Comparison of ENCODE assay signal across 1 cellular context in genomic region chr10:44935201-44935960, GRCh38.
TF ChIP-seq lines count a peak whose summit lies in the region.

No MANE protein-coding gene starts in this region.

TF ChIP-seq in HepG2, 621 proteins besides CTCF, POLR2A, EP300 and RAD21 (continued from another document and continues in another):
- TF ChIP-seq TFAP4 (IDR thresholded peaks at IDR 0.05; ENCODE audit: borderline replicate concordance, low read depth) (peak; percentile 79; the same call in 1 of the 2 replicates), ZC3H4 (CRISPR knock-in tag; IDR thresholded peaks at IDR 0.05; ENCODE audit: borderline replicate concordance) (no peak), EZH2 (conservative IDR thresholded peaks at IDR 0.05; ENCODE audit: low read depth, low read length) (no peak), CENPX (CRISPR knock-in tag; IDR thresholded peaks at IDR 0.05) (no peak), PHF21A (CRISPR knock-in tag; IDR thresholded peaks at IDR 0.05) (peak; percentile 36; the same call in 1 of the 2 replicates), ZNF10 (CRISPR knock-in tag; IDR thresholded peaks at IDR 0.05; ENCODE audit: borderline replicate concordance, low read depth) (no peak), SP4 (CRISPR knock-in tag; IDR thresholded peaks at IDR 0.05) (peak; percentile 53; the same call in 1 of the 2 replicates), KLF15 (CRISPR knock-in tag; IDR thresholded peaks at IDR 0.05; ENCODE audit: borderline replicate concordance) (no peak), THAP11 (CRISPR knock-in tag; IDR thresholded peaks at IDR 0.05) (peak; percentile 68), HOXA7 (CRISPR knock-in tag; IDR thresholded peaks at IDR 0.05) (no peak), ZNF777 (CRISPR knock-in tag; IDR thresholded peaks at IDR 0.05) (no peak), MAZ (IDR thresholded peaks at IDR 0.05; ENCODE audit: borderline replicate concordance, low read depth, low read length) (no peak), MAZ (CRISPR knock-in tag; IDR thresholded peaks at IDR 0.05; ENCODE audit: low read depth) (peak; percentile 57), ZNF205 (CRISPR knock-in tag; IDR thresholded peaks at IDR 0.05) (peak; percentile 78; the same call in 1 of the 2 replicates), ZNF354B (CRISPR knock-in tag; IDR thresholded peaks at IDR 0.05) (no peak), ZFX (CRISPR knock-in tag; IDR thresholded peaks at IDR 0.05; ENCODE audit: low read depth) (peak; percentile 93), CBX2 (IDR thresholded peaks at IDR 0.05; ENCODE audit: low read depth, low read length) (no peak), CBX2 (CRISPR knock-in tag; IDR thresholded peaks at IDR 0.05; ENCODE audit: low read depth) (no peak), ZNF782 (CRISPR knock-in tag; IDR thresholded peaks at IDR 0.05; ENCODE audit: borderline replicate concordance) (no peak), KMT2B (CRISPR knock-in tag; IDR thresholded peaks at IDR 0.05) (peak; percentile 74; the same call in 1 of the 2 replicates), NR1H2 (CRISPR knock-in tag; IDR thresholded peaks at IDR 0.05; ENCODE audit: borderline replicate concordance, low read depth) (no peak), ZNF570 (CRISPR knock-in tag; IDR thresholded peaks at IDR 0.05; ENCODE audit: borderline replicate concordance) (no peak), ZNF468 (CRISPR knock-in tag; IDR thresholded peaks at IDR 0.05) (no peak), ZNF484 (CRISPR knock-in tag; IDR thresholded peaks at IDR 0.05; ENCODE audit: borderline replicate concordance, low read depth) (no peak), TSC22D2 (CRISPR knock-in tag; IDR thresholded peaks at IDR 0.05; ENCODE audit: borderline replicate concordance) (no peak; the same call in none of the 2 replicates), ZNF780A (CRISPR knock-in tag; IDR thresholded peaks at IDR 0.05) (peak; percentile 70; the same call in 1 of the 2 replicates), ZNF12 (CRISPR knock-in tag; IDR thresholded peaks at IDR 0.05) (peak; percentile 78), NR2C2 (CRISPR knock-in tag; IDR thresholded peaks at IDR 0.05; ENCODE audit: borderline replicate concordance) (no peak), GATAD1 (CRISPR knock-in tag; IDR thresholded peaks at IDR 0.05) (peak; percentile 60; the same call in 1 of the 2 replicates), ZMYM4 (CRISPR knock-in tag; IDR thresholded peaks at IDR 0.05) (peak; percentile 83), PLRG1 (conservative IDR thresholded peaks at IDR 0.05) (no peak), CCAR2 (optimal IDR thresholded peaks at IDR 0.05; ENCODE audit: low read depth, low read length) (no peak), ZNF576 (CRISPR knock-in tag; IDR thresholded peaks at IDR 0.05) (no peak), PITX1 (CRISPR knock-in tag; IDR thresholded peaks at IDR 0.05) (peak; percentile 77), NFKB2 (CRISPR knock-in tag; IDR thresholded peaks at IDR 0.05; ENCODE audit: borderline replicate concordance) (peak; percentile 95), ZNF335 (CRISPR knock-in tag; IDR thresholded peaks at IDR 0.05) (peak; percentile 44; the same call in 1 of the 2 replicates), MED8 (CRISPR knock-in tag; IDR thresholded peaks at IDR 0.05; ENCODE audit: insufficient replicate concordance) (no peak), ZSCAN22 (CRISPR knock-in tag; IDR thresholded peaks at IDR 0.05) (no peak), KAT7 (CRISPR knock-in tag; IDR thresholded peaks at IDR 0.05; ENCODE audit: borderline replicate concordance) (no peak)
- TF ChIP-seq, protein P1, sequence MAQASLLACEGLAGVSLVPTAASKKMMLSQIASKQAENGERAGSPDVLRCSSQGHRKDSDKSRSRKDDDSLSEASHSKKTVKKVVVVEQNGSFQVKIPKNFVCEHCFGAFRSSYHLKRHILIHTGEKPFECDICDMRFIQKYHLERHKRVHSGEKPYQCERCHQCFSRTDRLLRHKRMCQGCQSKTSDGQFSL (CRISPR knock-in tag; IDR thresholded peaks at IDR 0.05), result no peak
- TF ChIP-seq, protein P2, sequence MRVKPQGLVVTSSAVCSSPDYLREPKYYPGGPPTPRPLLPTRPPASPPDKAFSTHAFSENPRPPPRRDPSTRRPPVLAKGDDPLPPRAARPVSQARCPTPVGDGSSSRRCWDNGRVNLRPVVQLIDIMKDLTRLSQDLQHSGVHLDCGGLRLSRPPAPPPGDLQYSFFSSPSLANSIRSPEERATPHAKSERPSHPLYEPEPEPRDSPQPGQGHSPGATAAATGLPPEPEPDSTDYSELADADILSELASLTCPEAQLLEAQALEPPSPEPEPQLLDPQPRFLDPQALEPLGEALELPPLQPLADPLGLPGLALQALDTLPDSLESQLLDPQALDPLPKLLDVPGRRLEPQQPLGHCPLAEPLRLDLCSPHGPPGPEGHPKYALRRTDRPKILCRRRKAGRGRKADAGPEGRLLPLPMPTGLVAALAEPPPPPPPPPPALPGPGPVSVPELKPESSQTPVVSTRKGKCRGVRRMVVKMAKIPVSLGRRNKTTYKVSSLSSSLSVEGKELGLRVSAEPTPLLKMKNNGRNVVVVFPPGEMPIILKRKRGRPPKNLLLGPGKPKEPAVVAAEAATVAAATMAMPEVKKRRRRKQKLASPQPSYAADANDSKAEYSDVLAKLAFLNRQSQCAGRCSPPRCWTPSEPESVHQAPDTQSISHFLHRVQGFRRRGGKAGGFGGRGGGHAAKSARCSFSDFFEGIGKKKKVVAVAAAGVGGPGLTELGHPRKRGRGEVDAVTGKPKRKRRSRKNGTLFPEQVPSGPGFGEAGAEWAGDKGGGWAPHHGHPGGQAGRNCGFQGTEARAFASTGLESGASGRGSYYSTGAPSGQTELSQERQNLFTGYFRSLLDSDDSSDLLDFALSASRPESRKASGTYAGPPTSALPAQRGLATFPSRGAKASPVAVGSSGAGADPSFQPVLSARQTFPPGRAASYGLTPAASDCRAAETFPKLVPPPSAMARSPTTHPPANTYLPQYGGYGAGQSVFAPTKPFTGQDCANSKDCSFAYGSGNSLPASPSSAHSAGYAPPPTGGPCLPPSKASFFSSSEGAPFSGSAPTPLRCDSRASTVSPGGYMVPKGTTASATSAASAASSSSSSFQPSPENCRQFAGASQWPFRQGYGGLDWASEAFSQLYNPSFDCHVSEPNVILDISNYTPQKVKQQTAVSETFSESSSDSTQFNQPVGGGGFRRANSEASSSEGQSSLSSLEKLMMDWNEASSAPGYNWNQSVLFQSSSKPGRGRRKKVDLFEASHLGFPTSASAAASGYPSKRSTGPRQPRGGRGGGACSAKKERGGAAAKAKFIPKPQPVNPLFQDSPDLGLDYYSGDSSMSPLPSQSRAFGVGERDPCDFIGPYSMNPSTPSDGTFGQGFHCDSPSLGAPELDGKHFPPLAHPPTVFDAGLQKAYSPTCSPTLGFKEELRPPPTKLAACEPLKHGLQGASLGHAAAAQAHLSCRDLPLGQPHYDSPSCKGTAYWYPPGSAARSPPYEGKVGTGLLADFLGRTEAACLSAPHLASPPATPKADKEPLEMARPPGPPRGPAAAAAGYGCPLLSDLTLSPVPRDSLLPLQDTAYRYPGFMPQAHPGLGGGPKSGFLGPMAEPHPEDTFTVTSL (CRISPR knock-in tag; IDR thresholded peaks at IDR 0.05; ENCODE audit: borderline replicate concordance), result no peak
- TF ChIP-seq, protein P3, sequence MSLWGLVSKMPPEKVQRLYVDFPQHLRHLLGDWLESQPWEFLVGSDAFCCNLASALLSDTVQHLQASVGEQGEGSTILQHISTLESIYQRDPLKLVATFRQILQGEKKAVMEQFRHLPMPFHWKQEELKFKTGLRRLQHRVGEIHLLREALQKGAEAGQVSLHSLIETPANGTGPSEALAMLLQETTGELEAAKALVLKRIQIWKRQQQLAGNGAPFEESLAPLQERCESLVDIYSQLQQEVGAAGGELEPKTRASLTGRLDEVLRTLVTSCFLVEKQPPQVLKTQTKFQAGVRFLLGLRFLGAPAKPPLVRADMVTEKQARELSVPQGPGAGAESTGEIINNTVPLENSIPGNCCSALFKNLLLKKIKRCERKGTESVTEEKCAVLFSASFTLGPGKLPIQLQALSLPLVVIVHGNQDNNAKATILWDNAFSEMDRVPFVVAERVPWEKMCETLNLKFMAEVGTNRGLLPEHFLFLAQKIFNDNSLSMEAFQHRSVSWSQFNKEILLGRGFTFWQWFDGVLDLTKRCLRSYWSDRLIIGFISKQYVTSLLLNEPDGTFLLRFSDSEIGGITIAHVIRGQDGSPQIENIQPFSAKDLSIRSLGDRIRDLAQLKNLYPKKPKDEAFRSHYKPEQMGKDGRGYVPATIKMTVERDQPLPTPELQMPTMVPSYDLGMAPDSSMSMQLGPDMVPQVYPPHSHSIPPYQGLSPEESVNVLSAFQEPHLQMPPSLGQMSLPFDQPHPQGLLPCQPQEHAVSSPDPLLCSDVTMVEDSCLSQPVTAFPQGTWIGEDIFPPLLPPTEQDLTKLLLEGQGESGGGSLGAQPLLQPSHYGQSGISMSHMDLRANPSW (CRISPR knock-in tag; IDR thresholded peaks at IDR 0.05; ENCODE audit: borderline replicate concordance), result no peak; the same call in 1 of the 2 replicates
- TF ChIP-seq, protein P4, sequence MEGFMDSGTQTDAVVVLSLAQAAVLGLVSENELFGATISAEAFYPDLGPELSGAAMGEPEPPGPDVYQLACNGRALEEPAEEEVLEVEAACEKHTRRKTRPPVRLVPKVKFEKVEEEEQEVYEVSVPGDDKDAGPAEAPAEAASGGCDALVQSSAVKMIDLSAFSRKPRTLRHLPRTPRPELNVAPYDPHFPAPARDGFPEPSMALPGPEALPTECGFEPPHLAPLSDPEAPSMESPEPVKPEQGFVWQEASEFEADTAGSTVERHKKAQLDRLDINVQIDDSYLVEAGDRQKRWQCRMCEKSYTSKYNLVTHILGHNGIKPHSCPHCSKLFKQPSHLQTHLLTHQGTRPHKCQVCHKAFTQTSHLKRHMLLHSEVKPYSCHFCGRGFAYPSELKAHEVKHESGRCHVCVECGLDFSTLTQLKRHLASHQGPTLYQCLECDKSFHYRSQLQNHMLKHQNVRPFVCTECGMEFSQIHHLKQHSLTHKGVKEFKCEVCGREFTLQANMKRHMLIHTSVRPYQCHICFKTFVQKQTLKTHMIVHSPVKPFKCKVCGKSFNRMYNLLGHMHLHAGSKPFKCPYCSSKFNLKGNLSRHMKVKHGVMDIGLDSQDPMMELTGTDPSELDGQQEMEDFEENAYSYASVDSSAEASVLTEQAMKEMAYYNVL (CRISPR knock-in tag; IDR thresholded peaks at IDR 0.05; ENCODE audit: borderline replicate concordance), result peak; percentile 37; the same call in 1 of the 2 replicates
- TF ChIP-seq, protein P5, sequence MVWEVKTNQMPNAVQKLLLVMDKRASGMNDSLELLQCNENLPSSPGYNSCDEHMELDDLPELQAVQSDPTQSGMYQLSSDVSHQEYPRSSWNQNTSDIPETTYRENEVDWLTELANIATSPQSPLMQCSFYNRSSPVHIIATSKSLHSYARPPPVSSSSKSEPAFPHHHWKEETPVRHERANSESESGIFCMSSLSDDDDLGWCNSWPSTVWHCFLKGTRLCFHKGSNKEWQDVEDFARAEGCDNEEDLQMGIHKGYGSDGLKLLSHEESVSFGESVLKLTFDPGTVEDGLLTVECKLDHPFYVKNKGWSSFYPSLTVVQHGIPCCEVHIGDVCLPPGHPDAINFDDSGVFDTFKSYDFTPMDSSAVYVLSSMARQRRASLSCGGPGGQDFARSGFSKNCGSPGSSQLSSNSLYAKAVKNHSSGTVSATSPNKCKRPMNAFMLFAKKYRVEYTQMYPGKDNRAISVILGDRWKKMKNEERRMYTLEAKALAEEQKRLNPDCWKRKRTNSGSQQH (CRISPR knock-in tag; IDR thresholded peaks at IDR 0.05; ENCODE audit: low read depth), result no peak
- TF ChIP-seq, protein P6, sequence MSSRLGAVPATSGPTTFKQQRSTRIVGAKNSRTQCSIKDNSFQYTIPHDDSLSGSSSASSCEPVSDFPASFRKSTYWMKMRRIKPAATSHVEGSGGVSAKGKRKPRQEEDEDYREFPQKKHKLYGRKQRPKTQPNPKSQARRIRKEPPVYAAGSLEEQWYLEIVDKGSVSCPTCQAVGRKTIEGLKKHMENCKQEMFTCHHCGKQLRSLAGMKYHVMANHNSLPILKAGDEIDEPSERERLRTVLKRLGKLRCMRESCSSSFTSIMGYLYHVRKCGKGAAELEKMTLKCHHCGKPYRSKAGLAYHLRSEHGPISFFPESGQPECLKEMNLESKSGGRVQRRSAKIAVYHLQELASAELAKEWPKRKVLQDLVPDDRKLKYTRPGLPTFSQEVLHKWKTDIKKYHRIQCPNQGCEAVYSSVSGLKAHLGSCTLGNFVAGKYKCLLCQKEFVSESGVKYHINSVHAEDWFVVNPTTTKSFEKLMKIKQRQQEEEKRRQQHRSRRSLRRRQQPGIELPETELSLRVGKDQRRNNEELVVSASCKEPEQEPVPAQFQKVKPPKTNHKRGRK (CRISPR knock-in tag; IDR thresholded peaks at IDR 0.05), result no peak
